16 cellular contexts compared by ENCODE assay signal in the genomic region with DNA sequence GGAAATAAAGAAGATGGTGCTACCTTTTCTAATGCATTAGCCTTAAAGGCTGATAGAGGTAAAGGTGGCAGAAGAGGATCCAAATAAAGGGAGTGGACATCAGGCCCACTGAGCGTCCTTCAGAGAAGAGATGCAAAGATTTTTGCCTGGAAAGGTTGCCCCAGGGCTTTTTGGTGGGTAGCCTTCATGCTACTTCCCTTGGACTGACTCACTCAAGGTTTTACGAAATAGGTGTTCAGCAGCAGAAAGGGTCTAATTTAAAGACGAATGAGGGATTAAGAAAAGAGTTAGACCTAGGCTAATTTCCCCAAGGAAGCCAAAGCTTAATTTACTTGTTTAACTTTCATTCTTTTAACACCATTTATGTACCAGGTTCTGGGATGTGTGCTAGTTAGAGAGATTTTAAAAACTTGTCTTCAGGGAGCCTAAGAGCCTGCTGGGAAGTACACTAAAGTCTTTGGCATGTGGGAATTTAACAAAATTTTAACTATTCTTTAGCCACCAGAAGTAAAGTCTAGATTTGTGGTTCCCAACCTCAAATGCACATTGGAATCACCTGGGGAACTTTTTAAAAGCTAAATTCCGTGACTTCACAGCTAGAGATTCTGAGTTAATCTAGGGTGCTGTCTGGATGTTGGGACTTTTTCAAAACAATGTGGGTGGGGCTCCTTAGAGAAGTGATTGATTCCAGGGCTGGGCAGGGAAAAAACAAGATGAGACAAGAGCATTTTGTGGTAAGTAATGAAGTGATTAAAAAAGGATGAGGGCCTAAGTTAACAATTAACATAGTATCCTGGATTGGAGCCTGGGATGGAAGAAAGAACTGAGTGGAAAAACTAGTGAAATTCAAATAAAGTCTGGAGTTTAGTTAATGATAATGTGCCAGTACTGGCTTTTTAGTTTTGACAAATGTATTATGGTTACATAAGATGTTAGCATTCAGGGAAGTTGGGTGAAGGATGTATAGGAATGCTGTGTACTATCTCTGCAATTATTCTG. TPM values are rescaled to one million over a fixed set of nuclear protein-coding genes. Genes with fewer than 3 reads are reported as not detected.
DNase-seq lines count a peak whose midpoint lies in the region; ATAC-seq and TF ChIP-seq lines count a peak whose summit lies in the region.
"Had no signal": no experiment of that assay in that cellular context is flagged by ENCODE, and none has a peak within 500 bp of the region (broad histone marks: within the 10 kb centered on the region; RNA-seq: fewer than 3 reads in every experiment).

No MANE protein-coding gene starts in this region.

- intact Hi-C loops in Calu3 (cut with micrococcal nuclease; ENCODE audit: unreplicated experiment), result no loop called here

- H3K27me3 ChIP-seq in esophagus (ENCODE audit: control insufficient read depth in 1 of 2, insufficient read depth in 2 of 2, low read length in 2 of 2), result no peaks in the 10 kb centered on the region
- H3K27me3 ChIP-seq in neural progenitor cell, result no peaks in the 10 kb centered on the region
- H3K27me3 ChIP-seq: right atrium auricular region had no signal

- H3K4me3 Mint-ChIP-seq in Calu3 (ENCODE audit: low read depth, unreplicated experiment) (peak overlapping the region; percentile 22), neural progenitor cell (no peak overlapping the region)
- H3K4me3 Mint-ChIP-seq: activated CD4-positive, alpha-beta T cell treated with anti-CD3 and anti-CD28 coated beads for 36 hours; stimulated activated naive B cell treated with anti-CD40 and anti-IgM and Interleukin-4, amounts not matched to agents 10 μg/mL and 1 μg/mL and 100 μg/mL, for 72 hours had no signal

- peaks cover 11% of the 10 kb centered on the region for H3K36me3 Mint-ChIP-seq in Calu3 (ENCODE audit: insufficient read depth, unreplicated experiment)
- H3K36me3 Mint-ChIP-seq in neural progenitor cell, result no peaks in the 10 kb centered on the region

- peak overlapping the region; percentile 14 for H2AFZ ChIP-seq in neural progenitor cell (replicated peaks)

- CTCF ChIA-PET in Calu3 (lab: Charles Lee), result interaction anchor here (0.5 to 1.6 kb wide), 4 partner anchors 53 to 1182 kb away, joined by 3 to 6 read pairs (median 4); a partner anchor contains a TSS

- no peaks in the 10 kb centered on the region for H4K20me1 ChIP-seq in neural progenitor cell (ENCODE audit: low read depth)

- H3K9me3 Mint-ChIP-seq in Calu3 (ENCODE audit: low read depth, unreplicated experiment), result no peaks in the 10 kb centered on the region
- peaks cover 2% of the 10 kb centered on the region for H3K9me3 Mint-ChIP-seq in neural progenitor cell
- H3K9me3 Mint-ChIP-seq: stimulated activated naive B cell treated with anti-CD40 and anti-IgM and Interleukin-4, amounts not matched to agents 10 μg/mL and 1 μg/mL and 100 μg/mL, for 72 hours had no signal

- H3K4me3 ChIP-seq in esophagus (ENCODE audit: low read depth in 1 of 2, low read length in 2 of 2) (peak overlapping the region in 1 of 2 donors; percentile 35), neural progenitor cell (no peak overlapping the region)
- H3K4me3 ChIP-seq: right atrium auricular region had no signal

- H3F3A ChIP-seq in neural progenitor cell (ENCODE audit: low read depth), result peaks cover 6% of the 10 kb centered on the region

- H3K79me2 ChIP-seq in neural progenitor cell (ENCODE audit: low read depth), result no peaks in the 10 kb centered on the region

- no peak for ATAC-seq in GM19397 (IDR thresholded peaks at IDR 0.05; ENCODE audit: unreplicated experiment)
- ATAC-seq: activated CD4-positive, alpha-beta T cell treated with anti-CD3 and anti-CD28 coated beads for 36 hours; stimulated activated naive B cell treated with anti-CD40 and anti-IgM and Interleukin-4, amounts not matched to agents 10 μg/mL and 1 μg/mL and 100 μg/mL, for 72 hours had no signal

- H3K27me3 Mint-ChIP-seq in Calu3 (ENCODE audit: unreplicated experiment), result no peaks in the 10 kb centered on the region
- no peaks in the 10 kb centered on the region for H3K27me3 Mint-ChIP-seq in neural progenitor cell (ENCODE audit: insufficient read depth, low read depth)
- H3K27me3 Mint-ChIP-seq: activated CD4-positive, alpha-beta T cell treated with anti-CD3 and anti-CD28 coated beads for 36 hours; stimulated activated naive B cell treated with anti-CD40 and anti-IgM and Interleukin-4, amounts not matched to agents 10 μg/mL and 1 μg/mL and 100 μg/mL, for 72 hours had no signal

- H3K4me1 ChIP-seq in esophagus (ENCODE audit: control insufficient read depth in 2 of 2, insufficient read depth in 2 of 2, low read length in 1 of 2) (no peaks in the 10 kb centered on the region), neural progenitor cell (peaks cover 10% of the 10 kb centered on the region)
- H3K4me1 ChIP-seq: right atrium auricular region had no signal

- TF ChIP-seq CTCF in Calu3 (IDR thresholded peaks at IDR 0.05; ENCODE audit: unreplicated experiment) (no peak), neural progenitor cell (IDR thresholded peaks at IDR 0.05) (no peak)

- H3K27ac Mint-ChIP-seq in Calu3 (ENCODE audit: unreplicated experiment), result peak overlapping the region; percentile 62
- no peak overlapping the region for H3K27ac Mint-ChIP-seq in neural progenitor cell
- H3K27ac Mint-ChIP-seq: activated CD4-positive, alpha-beta T cell treated with anti-CD3 and anti-CD28 coated beads for 36 hours; stimulated activated naive B cell treated with anti-CD40 and anti-IgM and Interleukin-4, amounts not matched to agents 10 μg/mL and 1 μg/mL and 100 μg/mL, for 72 hours had no signal

- H3K9me3 ChIP-seq in esophagus (ENCODE audit: control insufficient read depth in 2 of 2, insufficient read depth in 1 of 2, low read depth in 1 of 2, low read length in 1 of 2), result no peaks in the 10 kb centered on the region
- no peaks in the 10 kb centered on the region for H3K9me3 ChIP-seq in neural progenitor cell (ENCODE audit: low read depth)
- H3K9me3 ChIP-seq: right atrium auricular region had no signal

- H3K4me1 Mint-ChIP-seq in Calu3 (ENCODE audit: low read depth, unreplicated experiment) (peaks cover 57% of the 10 kb centered on the region), neural progenitor cell (peaks cover 5% of the 10 kb centered on the region)
- H3K4me1 Mint-ChIP-seq: activated CD4-positive, alpha-beta T cell treated with anti-CD3 and anti-CD28 coated beads for 36 hours; stimulated activated naive B cell treated with anti-CD40 and anti-IgM and Interleukin-4, amounts not matched to agents 10 μg/mL and 1 μg/mL and 100 μg/mL, for 72 hours had no signal

- H3K4me2 ChIP-seq in neural progenitor cell, result no peak overlapping the region

- no peaks in the 10 kb centered on the region for H3K36me3 ChIP-seq in esophagus (ENCODE audit: control insufficient read depth in 2 of 2, insufficient read depth in 2 of 2, low read length in 1 of 2)
- H3K36me3 ChIP-seq in neural progenitor cell, result no peaks in the 10 kb centered on the region
- H3K36me3 ChIP-seq: right atrium auricular region had no signal

- no TSS peak for BruUV-seq in Calu3 (replicated peaks; lab: Mats Ljungman, UMichigan)

- H3K27ac ChIP-seq in esophagus (ENCODE audit: low read depth in 2 of 2, low read length in 1 of 2) (peak overlapping the region; percentile 81 to 84), neural progenitor cell (peak overlapping the region; percentile 24)
- H3K27ac ChIP-seq: right atrium auricular region had no signal

- peak; percentile 49 for DNase-seq in Calu3
- DNase-seq in LHCN-M2 (ENCODE audit: low read depth), result peak; percentile 11
- DNase-seq in neural progenitor cell (ENCODE audit: low spot score), result no peak
- DNase-seq in GDM1 (lab: John Stamatoyannopoulos, UW), result no peak
- no peak for DNase-seq in C1 segment of cervical spinal cord (lab: John Stamatoyannopoulos, UW)
- no peak for DNase-seq in activated T-cell treated with anti-CD3 and anti-CD28 coated beads, Interleukin-2, amount 50 U/mL, for 1 hour
- DNase-seq: activated CD4-positive, alpha-beta T cell treated with anti-CD3 and anti-CD28 coated beads for 36 hours; anterior cingulate cortex; NCI-H1105; NCI-H345; stimulated activated CD4-positive, alpha-beta T cell treated with anti-CD3 and anti-CD28 coated beads, Interleukin-4, amount 100 ng/mL, for 4 hours; stimulated activated naive B cell treated with anti-CD40 and anti-IgM and Interleukin-4, amounts not matched to agents 10 μg/mL and 1 μg/mL and 100 μg/mL, for 72 hours; SW 1271 had no signal

- 48 to 65% methylated on average over 4 of the region's 4 CpGs for WGBS in esophagus, 2 donors

- no peak overlapping the region for H3K9ac ChIP-seq in neural progenitor cell

RNA-seq across cellular contexts. Expression of a gene that starts 3.4 kb away (rescaled TPM):
- total RNA-seq in Calu3 (2022) (8.5 and 12.0 TPM in 2 replicates), LHCN-M2 (2014; rRNA removed) (0.57 and 2.2 TPM in 2 replicates), neural progenitor cell (ENCODE audit: low replicate concordance) (2.0 and 2.5 TPM in 2 replicates)
- 0.64 TPM for polyA plus RNA-seq in LHCN-M2 (2012)
- polyA plus RNA-seq in esophagus, result 10 to 100 TPM; 83.2 to 85.1 TPM

Comparison
In these comparisons a context has a peak if more than half of its experiments do, and no peak if none do; other contexts are left out.
1. DNase-seq: peak in Calu3 (single experiment) and LHCN-M2 (single experiment); none in neural progenitor cell (single experiment), GDM1 (single experiment), C1 segment of cervical spinal cord (0 of 14) and activated T-cell treated with anti-CD3 and anti-CD28 coated beads, Interleukin-2, amount 50 U/mL, for 1 hour (single experiment).